ENCODE assay signal across 2 cellular contexts in the genomic region with DNA sequence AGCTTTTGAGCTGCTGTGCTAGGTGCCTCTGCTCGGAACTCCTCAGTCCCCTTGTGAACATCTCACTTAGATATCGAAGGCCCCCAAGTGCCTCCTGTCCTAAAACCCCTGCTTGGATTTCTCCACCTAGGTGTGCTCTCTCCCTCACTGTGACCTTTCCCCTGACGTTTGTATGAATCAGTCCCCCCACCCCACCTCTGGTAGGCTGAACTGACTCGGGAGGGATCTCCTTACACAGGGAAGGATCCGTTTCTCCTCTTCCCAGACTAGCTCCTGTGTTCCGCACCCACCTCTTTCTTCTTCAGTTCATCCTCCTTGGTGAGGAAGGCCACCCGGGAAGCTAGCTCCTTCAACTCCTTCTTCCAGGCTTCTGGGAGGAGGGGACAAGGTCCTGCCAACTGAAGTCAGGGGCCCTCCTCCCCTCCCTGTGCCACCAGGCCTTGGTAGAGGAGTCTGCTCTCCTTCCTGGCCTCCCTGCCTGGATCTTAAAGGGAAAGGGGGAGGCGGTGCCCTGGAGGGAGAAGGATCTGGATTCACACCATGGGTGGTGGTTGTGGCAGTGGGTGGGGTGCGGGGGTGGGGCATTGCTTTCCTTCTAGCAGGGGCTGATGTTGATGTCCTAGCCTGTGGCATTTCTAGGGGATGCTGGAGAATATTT.
TF ChIP-seq lines count a peak whose summit lies in the region.

No MANE protein-coding gene starts in this region.

TF ChIP-seq in SK-N-SH, 30 proteins besides CTCF, POLR2A, EP300 and RAD21:
- no peak for TF ChIP-seq JUND (IDR thresholded peaks at IDR 0.05)
- TF ChIP-seq TCF12 (IDR thresholded peaks at IDR 0.05), result no peak

TF ChIP-seq in SK-N-SH treated with all-trans-retinoic acid at 6 μM for 48 hours, 23 proteins besides CTCF, POLR2A, EP300 and RAD21:
- TF ChIP-seq ARNTL (CRISPR knock-in tag; IDR thresholded peaks at IDR 0.05; ENCODE audit: borderline replicate concordance, low read depth), result no peak
- TF ChIP-seq TOX (CRISPR knock-in tag; IDR thresholded peaks at IDR 0.05; ENCODE audit: borderline replicate concordance), result no peak
- TF ChIP-seq, protein P1, sequence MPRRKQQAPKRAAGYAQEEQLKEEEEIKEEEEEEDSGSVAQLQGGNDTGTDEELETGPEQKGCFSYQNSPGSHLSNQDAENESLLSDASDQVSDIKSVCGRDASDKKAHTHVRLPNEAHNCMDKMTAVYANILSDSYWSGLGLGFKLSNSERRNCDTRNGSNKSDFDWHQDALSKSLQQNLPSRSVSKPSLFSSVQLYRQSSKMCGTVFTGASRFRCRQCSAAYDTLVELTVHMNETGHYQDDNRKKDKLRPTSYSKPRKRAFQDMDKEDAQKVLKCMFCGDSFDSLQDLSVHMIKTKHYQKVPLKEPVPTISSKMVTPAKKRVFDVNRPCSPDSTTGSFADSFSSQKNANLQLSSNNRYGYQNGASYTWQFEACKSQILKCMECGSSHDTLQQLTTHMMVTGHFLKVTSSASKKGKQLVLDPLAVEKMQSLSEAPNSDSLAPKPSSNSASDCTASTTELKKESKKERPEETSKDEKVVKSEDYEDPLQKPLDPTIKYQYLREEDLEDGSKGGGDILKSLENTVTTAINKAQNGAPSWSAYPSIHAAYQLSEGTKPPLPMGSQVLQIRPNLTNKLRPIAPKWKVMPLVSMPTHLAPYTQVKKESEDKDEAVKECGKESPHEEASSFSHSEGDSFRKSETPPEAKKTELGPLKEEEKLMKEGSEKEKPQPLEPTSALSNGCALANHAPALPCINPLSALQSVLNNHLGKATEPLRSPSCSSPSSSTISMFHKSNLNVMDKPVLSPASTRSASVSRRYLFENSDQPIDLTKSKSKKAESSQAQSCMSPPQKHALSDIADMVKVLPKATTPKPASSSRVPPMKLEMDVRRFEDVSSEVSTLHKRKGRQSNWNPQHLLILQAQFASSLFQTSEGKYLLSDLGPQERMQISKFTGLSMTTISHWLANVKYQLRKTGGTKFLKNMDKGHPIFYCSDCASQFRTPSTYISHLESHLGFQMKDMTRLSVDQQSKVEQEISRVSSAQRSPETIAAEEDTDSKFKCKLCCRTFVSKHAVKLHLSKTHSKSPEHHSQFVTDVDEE (CRISPR knock-in tag; IDR thresholded peaks at IDR 0.05), result no peak
- TF ChIP-seq, protein P2, sequence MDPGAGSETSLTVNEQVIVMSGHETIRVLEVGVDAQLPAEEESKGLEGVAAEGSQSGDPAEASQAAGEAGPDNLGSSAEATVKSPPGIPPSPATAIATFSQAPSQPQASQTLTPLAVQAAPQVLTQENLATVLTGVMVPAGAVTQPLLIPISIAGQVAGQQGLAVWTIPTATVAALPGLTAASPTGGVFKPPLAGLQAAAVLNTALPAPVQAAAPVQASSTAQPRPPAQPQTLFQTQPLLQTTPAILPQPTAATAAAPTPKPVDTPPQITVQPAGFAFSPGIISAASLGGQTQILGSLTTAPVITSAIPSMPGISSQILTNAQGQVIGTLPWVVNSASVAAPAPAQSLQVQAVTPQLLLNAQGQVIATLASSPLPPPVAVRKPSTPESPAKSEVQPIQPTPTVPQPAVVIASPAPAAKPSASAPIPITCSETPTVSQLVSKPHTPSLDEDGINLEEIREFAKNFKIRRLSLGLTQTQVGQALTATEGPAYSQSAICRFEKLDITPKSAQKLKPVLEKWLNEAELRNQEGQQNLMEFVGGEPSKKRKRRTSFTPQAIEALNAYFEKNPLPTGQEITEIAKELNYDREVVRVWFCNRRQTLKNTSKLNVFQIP (CRISPR knock-in tag; IDR thresholded peaks at IDR 0.05; ENCODE audit: borderline replicate concordance, low read depth), result no peak
- TF ChIP-seq ZNF70 (CRISPR knock-in tag; IDR thresholded peaks at IDR 0.05), result no peak
- TF ChIP-seq, protein P3, sequence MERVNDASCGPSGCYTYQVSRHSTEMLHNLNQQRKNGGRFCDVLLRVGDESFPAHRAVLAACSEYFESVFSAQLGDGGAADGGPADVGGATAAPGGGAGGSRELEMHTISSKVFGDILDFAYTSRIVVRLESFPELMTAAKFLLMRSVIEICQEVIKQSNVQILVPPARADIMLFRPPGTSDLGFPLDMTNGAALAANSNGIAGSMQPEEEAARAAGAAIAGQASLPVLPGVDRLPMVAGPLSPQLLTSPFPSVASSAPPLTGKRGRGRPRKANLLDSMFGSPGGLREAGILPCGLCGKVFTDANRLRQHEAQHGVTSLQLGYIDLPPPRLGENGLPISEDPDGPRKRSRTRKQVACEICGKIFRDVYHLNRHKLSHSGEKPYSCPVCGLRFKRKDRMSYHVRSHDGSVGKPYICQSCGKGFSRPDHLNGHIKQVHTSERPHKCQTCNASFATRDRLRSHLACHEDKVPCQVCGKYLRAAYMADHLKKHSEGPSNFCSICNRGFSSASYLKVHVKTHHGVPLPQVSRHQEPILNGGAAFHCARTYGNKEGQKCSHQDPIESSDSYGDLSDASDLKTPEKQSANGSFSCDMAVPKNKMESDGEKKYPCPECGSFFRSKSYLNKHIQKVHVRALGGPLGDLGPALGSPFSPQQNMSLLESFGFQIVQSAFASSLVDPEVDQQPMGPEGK (CRISPR knock-in tag; IDR thresholded peaks at IDR 0.05; ENCODE audit: borderline replicate concordance), result no peak
- no peak for TF ChIP-seq BACH2 (CRISPR knock-in tag; IDR thresholded peaks at IDR 0.05; ENCODE audit: borderline replicate concordance)
- no peak for TF ChIP-seq SNAI2 (CRISPR knock-in tag; IDR thresholded peaks at IDR 0.05)
- TF ChIP-seq CREB5 (CRISPR knock-in tag; IDR thresholded peaks at IDR 0.05; ENCODE audit: low read depth), result no peak
- TF ChIP-seq GLIS3 (CRISPR knock-in tag; IDR thresholded peaks at IDR 0.05), result no peak
- TF ChIP-seq ZNF565 (CRISPR knock-in tag; conservative IDR thresholded peaks at IDR 0.05; ENCODE audit: low read depth), result no peak
- no peak for TF ChIP-seq CSDC2 (CRISPR knock-in tag; IDR thresholded peaks at IDR 0.05)
- TF ChIP-seq RARB (CRISPR knock-in tag; IDR thresholded peaks at IDR 0.05), result no peak
- TF ChIP-seq ZFP3 (CRISPR knock-in tag; IDR thresholded peaks at IDR 0.05), result no peak
- no peak for TF ChIP-seq ZFP30 (CRISPR knock-in tag; IDR thresholded peaks at IDR 0.05)
- TF ChIP-seq ESRRG (CRISPR knock-in tag; IDR thresholded peaks at IDR 0.05), result no peak
- TF ChIP-seq, protein P4, sequence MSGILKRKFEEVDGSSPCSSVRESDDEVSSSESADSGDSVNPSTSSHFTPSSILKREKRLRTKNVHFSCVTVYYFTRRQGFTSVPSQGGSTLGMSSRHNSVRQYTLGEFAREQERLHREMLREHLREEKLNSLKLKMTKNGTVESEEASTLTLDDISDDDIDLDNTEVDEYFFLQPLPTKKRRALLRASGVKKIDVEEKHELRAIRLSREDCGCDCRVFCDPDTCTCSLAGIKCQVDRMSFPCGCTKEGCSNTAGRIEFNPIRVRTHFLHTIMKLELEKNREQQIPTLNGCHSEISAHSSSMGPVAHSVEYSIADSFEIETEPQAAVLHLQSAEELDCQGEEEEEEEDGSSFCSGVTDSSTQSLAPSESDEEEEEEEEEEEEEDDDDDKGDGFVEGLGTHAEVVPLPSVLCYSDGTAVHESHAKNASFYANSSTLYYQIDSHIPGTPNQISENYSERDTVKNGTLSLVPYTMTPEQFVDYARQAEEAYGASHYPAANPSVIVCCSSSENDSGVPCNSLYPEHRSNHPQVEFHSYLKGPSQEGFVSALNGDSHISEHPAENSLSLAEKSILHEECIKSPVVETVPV (CRISPR knock-in tag; IDR thresholded peaks at IDR 0.05), result no peak
